In genomic region chr17:51667722-51668083, GRCh38 we compare ENCODE assay signal across 27 cellular contexts.
"Had no signal": no experiment of that assay in that cellular context is flagged by ENCODE, and none has a peak within 500 bp of the region (broad histone marks: within the 10 kb centered on the region; RNA-seq: fewer than 3 reads in every experiment).

No MANE protein-coding gene starts in this region.

- H3K27ac ChIP-seq: ascending aorta, body of pancreas had no signal

- H3K9me3 Mint-ChIP-seq: activated T-helper 1 cell treated with anti-CD3 and anti-CD28 coated beads, Interleukin-12 subunit alpha, Interleukin-12 subunit beta, Interleukin-2, Interleukin-4 antibody, amounts not matched to agents 30 ng/mL and 10 ng/mL and 1 ng/mL, durations not matched to agents 14 hours and 24 hours and 36 hours; T-helper 1 cell treated with Interleukin-12 subunit alpha and Interleukin-12 subunit beta and Interleukin-4 antibody, amounts not matched to agents 30 μg/mL and 1 μg/mL, for 36 hours had no signal

- DNase-seq: activated CD4-positive, alpha-beta T cell treated with anti-CD3 and anti-CD28 coated beads for 48 hours; activated CD4-positive, alpha-beta T cell treated with anti-CD3 and anti-CD28 coated beads, Interleukin-2, amount 50 U/mL, for 4 hours; activated CD4-positive, CD25-positive, alpha-beta regulatory T cell treated with anti-CD3 and anti-CD28 coated beads, Interleukin-2, amount 50 U/mL, for 72 hours; activated CD8-positive, alpha-beta memory T cell treated with anti-CD3 and anti-CD28 coated beads, Interleukin-2, amount 50 U/mL, for 48 hours; activated CD8-positive, alpha-beta T cell treated with anti-CD3 and anti-CD28 coated beads, Interleukin-2, amount 10 ng/mL, durations not matched to agents 7 days and 5 days; activated effector memory CD4-positive, alpha-beta T cell treated with anti-CD3 and anti-CD28 coated beads, Interleukin-2, amount 50 U/mL, for 16 hours; activated naive CD4-positive, alpha-beta T cell treated with Interleukin-2 at 50 U/mL for 16 hours; activated naive CD8-positive, alpha-beta T cell treated with anti-CD3 and anti-CD28 coated beads, Interleukin-2, amount 50 U/mL, for 24 hours; activated T-cell treated with anti-CD3 and anti-CD28 coated beads, Interleukin-2, amount 50 U/mL, for 1 hour; amniotic stem cell; body of pancreas; central memory CD4-positive, alpha-beta T cell; IMR-90; KBM-7; MV-4-11; NCI-H1092 treated with DMSO at 0.1 percent for 48 hours; NCI-H1417 treated with DMSO at 0.1 percent for 48 hours; NCI-H1694; NCI-H2029 treated with DMSO at 0.1 percent for 48 hours; NCI-H345; NCI-H510A; SHP77 treated with DMSO at 0.1 percent for 48 hours had no signal

- H3K4me3 ChIP-seq: ascending aorta, body of pancreas had no signal

- H3K27me3 ChIP-seq: ascending aorta, body of pancreas had no signal

- H3K9me3 ChIP-seq: ascending aorta, body of pancreas had no signal

- H3K4me1 ChIP-seq: ascending aorta, body of pancreas had no signal

- H3K36me3 ChIP-seq: ascending aorta had no signal

- H3K4me1 Mint-ChIP-seq: activated naive CD8-positive, alpha-beta T cell treated with anti-CD3 and anti-CD28 coated beads, Interleukin-2, amount 50 U/mL, for 24 hours; WTC11 had no signal

- H3K27ac Mint-ChIP-seq: activated CD8-positive, alpha-beta T cell treated with anti-CD3 and anti-CD28 coated beads, Interleukin-2, amount 10 ng/mL, durations not matched to agents 7 days and 5 days; activated naive CD4-positive, alpha-beta T cell treated with anti-CD3 and anti-CD28 coated beads, Interleukin-2, amount 50 U/mL, for 72 hours; activated naive CD8-positive, alpha-beta T cell treated with anti-CD3 and anti-CD28 coated beads, Interleukin-2, amount 50 U/mL, for 24 hours; activated T-helper 1 cell treated with anti-CD3 and anti-CD28 coated beads, Interleukin-12 subunit alpha, Interleukin-12 subunit beta, Interleukin-2, Interleukin-4 antibody, amounts not matched to agents 30 ng/mL and 10 ng/mL and 1 ng/mL, durations not matched to agents 14 hours and 24 hours and 36 hours; T-helper 1 cell treated with Interleukin-12 subunit alpha and Interleukin-12 subunit beta and Interleukin-4 antibody, amounts not matched to agents 30 μg/mL and 1 μg/mL, for 36 hours; WTC11 had no signal

- H3K4me3 Mint-ChIP-seq: activated CD8-positive, alpha-beta T cell treated with anti-CD3 and anti-CD28 coated beads, Interleukin-2, amount 10 ng/mL, durations not matched to agents 7 days and 5 days; activated naive CD8-positive, alpha-beta T cell treated with anti-CD3 and anti-CD28 coated beads, Interleukin-2, amount 50 U/mL, for 24 hours; activated T-helper 1 cell treated with anti-CD3 and anti-CD28 coated beads, Interleukin-12 subunit alpha, Interleukin-12 subunit beta, Interleukin-2, Interleukin-4 antibody, amounts not matched to agents 30 ng/mL and 10 ng/mL and 1 ng/mL, durations not matched to agents 14 hours and 24 hours and 36 hours; T-helper 1 cell treated with Interleukin-12 subunit alpha and Interleukin-12 subunit beta and Interleukin-4 antibody, amounts not matched to agents 30 μg/mL and 1 μg/mL, for 36 hours; WTC11 had no signal

- ATAC-seq: activated CD8-positive, alpha-beta T cell treated with anti-CD3 and anti-CD28 coated beads, Interleukin-2, amount 10 ng/mL, durations not matched to agents 7 days and 5 days; activated naive CD4-positive, alpha-beta T cell treated with anti-CD3 and anti-CD28 coated beads, Interleukin-2, amount 50 U/mL, for 72 hours; activated naive CD8-positive, alpha-beta T cell treated with anti-CD3 and anti-CD28 coated beads, Interleukin-2, amount 50 U/mL, for 24 hours; body of pancreas; WTC11 had no signal
